In genomic region chr5:1800470-1801060, GRCh38 we compare ENCODE assay signal across 8 cellular contexts. TPM values are rescaled to one million over a fixed set of nuclear protein-coding genes. Genes with fewer than 3 reads are reported as not detected.
DNase-seq lines count a peak whose midpoint lies in the region; ATAC-seq and TF ChIP-seq lines count a peak whose summit lies in the region.

No MANE protein-coding gene starts in this region.

- TF ChIP-seq POLR2A in esophagus squamous epithelium (IDR thresholded peaks at IDR 0.05): no peak

- WGBS in esophagus squamous epithelium, 2 donors: 2 to 4% methylated on average over 19 to 20 of the region's 20 CpGs

- H3K36me3 Mint-ChIP-seq in nephron (ENCODE audit: low read depth): peaks cover 47% of the 10 kb centered on the region

- intact Hi-C loops in A673 (cut with micrococcal nuclease; ENCODE audit: unreplicated experiment) (no loop called here), esophagus squamous epithelium (cut with DNase I) (no loop called here)

- TF ChIP-seq CTCF in A673 (conservative IDR thresholded peaks at IDR 0.05; ENCODE audit: low read depth, low read length) (no peak), WERI-Rb-1 (IDR thresholded peaks at IDR 0.05; ENCODE audit: low read depth, low read length) (no peak), esophagus squamous epithelium (IDR thresholded peaks at IDR 0.05) (no peak), nephron (IDR thresholded peaks at IDR 0.05; ENCODE audit: unreplicated experiment in 3 of 3) (no peak)

- H3K9me3 ChIP-seq in A673 (ENCODE audit: low read depth, low read length, poor library complexity, severe bottlenecking): no peaks in the 10 kb centered on the region
- H3K9me3 ChIP-seq in WERI-Rb-1 (ENCODE audit: severe bottlenecking): no peaks in the 10 kb centered on the region
- no peaks in the 10 kb centered on the region for H3K9me3 ChIP-seq in esophagus squamous epithelium

- H3K4me3 Mint-ChIP-seq in nephron: peak overlapping the region; percentile 99 to 100 (median 99)

- H3K27me3 Mint-ChIP-seq in nephron (ENCODE audit: low read depth): no peaks in the 10 kb centered on the region

- H3K9me3 Mint-ChIP-seq in nephron: no peaks in the 10 kb centered on the region

- peaks cover 54% of the 10 kb centered on the region for H3K36me3 ChIP-seq in A673 (ENCODE audit: insufficient read depth, low read length, poor library complexity, severe bottlenecking)
- peaks cover 57% of the 10 kb centered on the region for H3K36me3 ChIP-seq in WERI-Rb-1
- peaks cover 8 to 60% (median 34%) of the 10 kb centered on the region in 3 donors for H3K36me3 ChIP-seq in esophagus squamous epithelium

- H3K4me1 ChIP-seq in A673 (ENCODE audit: insufficient read depth, low read length, poor library complexity, severe bottlenecking): peaks cover 14% of the 10 kb centered on the region
- peaks cover 9 to 66% (median 14%) of the 10 kb centered on the region in 3 donors for H3K4me1 ChIP-seq in esophagus squamous epithelium

- H3K27me3 ChIP-seq in A673 (replicated peaks; ENCODE audit: insufficient read depth, low read depth, low read length, poor library complexity) (no peaks in the 10 kb centered on the region), WERI-Rb-1 (ENCODE audit: insufficient read depth, low read depth, severe bottlenecking) (no peaks in the 10 kb centered on the region), esophagus squamous epithelium (no peaks in the 10 kb centered on the region)

- ATAC-seq in GM18511 (IDR thresholded peaks at IDR 0.05; ENCODE audit: unreplicated experiment) (peak; percentile 3), HG02870 (IDR thresholded peaks at IDR 0.05; ENCODE audit: unreplicated experiment) (no peak)

- H3K4me1 Mint-ChIP-seq in nephron: peaks cover 34% of the 10 kb centered on the region

- H3K27ac Mint-ChIP-seq in nephron: peak overlapping the region; percentile 95 to 100 (median 100)

- BruUV-seq in A673 (replicated peaks; lab: Mats Ljungman, UMichigan): no TSS peak

- DNase-seq in A673 (ENCODE audit: low spot score) (peak; percentile 42), M059J (ENCODE audit: low read depth) (peak; percentile 55), WERI-Rb-1 (no peak), esophagus squamous epithelium (lab: John Stamatoyannopoulos, UW) (no peak)
- no peak for DNase-seq in activated CD4-positive, CD25-positive, alpha-beta regulatory T cell treated with anti-CD3 and anti-CD28 coated beads, Interleukin-2, amount 50 U/mL, for 72 hours

- CTCF ChIA-PET in A673 (lab: Charles Lee): interaction anchor here (0.6 kb wide), 1 partner anchor 58 kb away, joined by 4 read pairs; no protein-coding TSS in a partner anchor

- peak overlapping the region; percentile 76 for H3K27ac ChIP-seq in A673 (ENCODE audit: low read depth, low read length, poor library complexity, severe bottlenecking)
- peak overlapping the region; percentile 82 for H3K27ac ChIP-seq in WERI-Rb-1
- H3K27ac ChIP-seq in esophagus squamous epithelium: peak overlapping the region; percentile 91 to 93 (median 92)

- H3K4me3 ChIP-seq in A673 (ENCODE audit: low read depth, low read length, poor library complexity, severe bottlenecking) (peak overlapping the region; percentile 74), WERI-Rb-1 (ENCODE audit: low read depth, low read length) (peak overlapping the region; percentile 73), esophagus squamous epithelium (peak overlapping the region; percentile 90 to 97 (median 94))

- POLR2A ChIA-PET in A673 (lab: Charles Lee; ENCODE audit: low non-redundant PET): no interaction called here

RNA-seq across cellular contexts. Expression of gene NDUFS6, which starts 0.6 kb away (rescaled TPM):
- 69.4 and 72.8 TPM in 2 replicates for total RNA-seq in A673 (2021)
- total RNA-seq in M059J (2014; rRNA removed; shearing (Covaris generic)): 60.0 and 159 TPM in 2 replicates
- 10 to 100 TPM; 36.1 to 72.7 (median 57.3) TPM for total RNA-seq in esophagus squamous epithelium

RNA-seq across cellular contexts. Expression of gene MRPL36, which starts 0.9 kb away (rescaled TPM):
- total RNA-seq in A673 (2021) (89.5 and 102 TPM in 2 replicates), esophagus squamous epithelium (10 to 100 TPM; 44.6 to 54.9 (median 49.3) TPM)
- 55.7 and 57.9 TPM in 2 replicates for total RNA-seq in M059J (2014; rRNA removed; shearing (Covaris generic))

Comparison
In these comparisons a context has a peak if more than half of its experiments do, and no peak if none do; other contexts are left out.
1. DNase-seq: peak in A673 (single experiment) and M059J (single experiment); none in WERI-Rb-1 (single experiment), esophagus squamous epithelium (single experiment) and activated CD4-positive, CD25-positive, alpha-beta regulatory T cell treated with anti-CD3 and anti-CD28 coated beads, Interleukin-2, amount 50 U/mL, for 72 hours (single experiment).
2. Peak in every context shown above with its lines, with median percentiles within 50 percentile points of each other: H3K27ac ChIP-seq and H3K4me3 ChIP-seq.